ENCODE assay signal across 9 cellular contexts in genomic region chr17:59827721-59828477, GRCh38.
DNase-seq lines count a peak whose midpoint lies in the region; ATAC-seq, FAIRE-seq and TF ChIP-seq lines count a peak whose summit lies in the region.
"Had no signal": no experiment of that assay in that cellular context is flagged by ENCODE, and none has a peak within 500 bp of the region (broad histone marks: within the 10 kb centered on the region; RNA-seq: fewer than 3 reads in every experiment).

No MANE protein-coding gene starts in this region.

- peak overlapping the region; percentile 83 for H3K4me2 ChIP-seq in A549
- H3K4me2 ChIP-seq in mesenchymal stem cell (ENCODE audit: low read length, poor library complexity, severe bottlenecking) = no peak overlapping the region

- intact Hi-C loops in activated CD4-positive, alpha-beta memory T cell treated with anti-CD3 and anti-CD28 coated beads for 36 hours (cut with micrococcal nuclease) = loop anchor here (2.0 to 10.0 kb wide), 3 partner anchors 15 to 1496 kb away; no protein-coding TSS in a partner anchor

- peaks cover 2% of the 10 kb centered on the region for H3K79me1 ChIP-seq in mesenchymal stem cell (replicated peaks; ENCODE audit: low read length, poor library complexity, severe bottlenecking)

- no peaks in the 10 kb centered on the region for H3K9me3 ChIP-seq in A549
- H3K9me3 ChIP-seq in mesenchymal stem cell (ENCODE audit: control insufficient read depth, low read length) = no peaks in the 10 kb centered on the region
- no peaks in the 10 kb centered on the region for H3K9me3 ChIP-seq in endodermal cell (ENCODE audit: control insufficient read depth, low read length)

- TF ChIP-seq CTCF in A549 (IDR thresholded peaks at IDR 0.05) (no peak; the same call in 2 of the 3 replicates), endodermal cell (conservative IDR thresholded peaks at IDR 0.05) (no peak)

- peak in 1 of 2 experiments; percentile 89 for DNase-seq in A549 (ENCODE audit: low read depth in 1 of 2, low spot score in 1 of 2)
- no peak for DNase-seq in activated CD4-positive, alpha-beta memory T cell treated with anti-CD3 and anti-CD28 coated beads for 36 hours
- peak; percentile 33 for DNase-seq in mesenchymal stem cell
- no peak for DNase-seq in endodermal cell
- DNase-seq: NCI-H2029 treated with DMSO at 0.1 percent for 48 hours had no signal

- no peak for TF ChIP-seq POLR2A in A549 (IDR thresholded peaks at IDR 0.05; ENCODE audit: low read length)

- CTCF ChIA-PET in A549 (lab: Yijun Ruan, JAX) = interaction anchor here (0.5 to 6.9 kb wide), 16 partner anchors 9 to 81 kb away, joined by 3 to 57 read pairs (median 4); no protein-coding TSS in a partner anchor
- CTCF ChIA-PET in activated CD4-positive, alpha-beta memory T cell treated with anti-CD3 and anti-CD28 coated beads for 36 hours (lab: Charles Lee) = interaction anchor here (0.6 to 8.8 kb wide), 8 partner anchors 9 to 87 kb away, joined by 3 to 64 read pairs (median 5); no protein-coding TSS in a partner anchor

- peak overlapping the region; percentile 78 for H2AK5ac ChIP-seq in mesenchymal stem cell (ENCODE audit: low read length, severe bottlenecking)

- no peak overlapping the region for H3K14ac ChIP-seq in mesenchymal stem cell (ENCODE audit: low read length in 2 of 2)

- POLR2A ChIA-PET in A549 (lab: Yijun Ruan, JAX) = interaction anchor here (0.8 to 9.2 kb wide), 8 partner anchors 13 to 74 kb away, joined by 4 to 375 read pairs (median 12); no protein-coding TSS in a partner anchor
- POLR2A ChIA-PET in activated CD4-positive, alpha-beta memory T cell treated with anti-CD3 and anti-CD28 coated beads for 36 hours (lab: Charles Lee) = interaction anchor here (0.8 to 27.5 kb wide), 12 partner anchors 16 to 1496 kb away, joined by 3 to 1283 read pairs (median 4); partner anchors contain the start of genes PTRH2 and VMP1

- peaks cover 64% of the 10 kb centered on the region for H3K36me3 Mint-ChIP-seq in activated CD4-positive, alpha-beta memory T cell treated with anti-CD3 and anti-CD28 coated beads for 36 hours
- H3K36me3 Mint-ChIP-seq in endodermal cell (ENCODE audit: low read depth) = peaks cover 8% of the 10 kb centered on the region

- ATAC-seq in A549 (peak; percentile 9 to 11; a peak in 2 of 6 replicates), GM21786 (IDR thresholded peaks at IDR 0.05; ENCODE audit: unreplicated experiment) (peak; percentile 24), GM19452 (IDR thresholded peaks at IDR 0.05; ENCODE audit: unreplicated experiment) (no peak), HG03442 (IDR thresholded peaks at IDR 0.05; ENCODE audit: unreplicated experiment) (no peak), HG02973 (IDR thresholded peaks at IDR 0.05; ENCODE audit: unreplicated experiment) (no peak)

- H4K8ac ChIP-seq in mesenchymal stem cell (ENCODE audit: low read length) = peak overlapping the region; percentile 80

- WGBS in A549 (ENCODE audit: missing lambda C conversion rate) = 15% methylated on average over 5 of the region's 5 CpGs
- 62% methylated on average over 5 of the region's 5 CpGs for WGBS in mesenchymal stem cell
- 89 to 91% methylated on average over 4 to 5 of the region's 5 CpGs for WGBS in endodermal cell (ENCODE audit: insufficient coverage in 1 of 2, insufficient read length in 1 of 2), 2 experiments

- no peaks in the 10 kb centered on the region for H3K36me3 ChIP-seq in mesenchymal stem cell (ENCODE audit: control insufficient read depth in 1 of 2, insufficient read depth in 2 of 2, low read depth in 1 of 2, low read length in 2 of 2)
- no peaks in the 10 kb centered on the region for H3K36me3 ChIP-seq in endodermal cell (ENCODE audit: control insufficient read depth, insufficient read depth, low read length)

- TF ChIP-seq RAD21 in A549 (conservative IDR thresholded peaks at IDR 0.05 in 1 of 2, IDR thresholded peaks at IDR 0.05 in 1 of 2) = no peak; a peak in 1 of 5 replicates

- peak overlapping the region; percentile 37 to 89 for H2BK12ac ChIP-seq in mesenchymal stem cell (ENCODE audit: low read length in 2 of 2)

- no peaks in the 10 kb centered on the region for H3K9me3 Mint-ChIP-seq in activated CD4-positive, alpha-beta memory T cell treated with anti-CD3 and anti-CD28 coated beads for 36 hours
- no peaks in the 10 kb centered on the region for H3K9me3 Mint-ChIP-seq in endodermal cell

- peak; percentile 74 for FAIRE-seq in A549 (lab: Jason Lieb, UNC)

- H2BK120ac ChIP-seq in mesenchymal stem cell (ENCODE audit: low read depth, low read length) = peak overlapping the region; percentile 85

- peaks cover 77% of the 10 kb centered on the region for H3K4me1 ChIP-seq in A549
- H3K4me1 ChIP-seq in mesenchymal stem cell (ENCODE audit: control insufficient read depth, insufficient read depth, low read depth, low read length) = peaks cover 17% of the 10 kb centered on the region
- H3K4me1 ChIP-seq in endodermal cell (ENCODE audit: control insufficient read depth, insufficient read depth, low read length) = peaks cover 6% of the 10 kb centered on the region

- no peak for TF ChIP-seq EP300 in A549 (IDR thresholded peaks at IDR 0.05)

- H3K27ac Mint-ChIP-seq in activated CD4-positive, alpha-beta memory T cell treated with anti-CD3 and anti-CD28 coated beads for 36 hours = peak overlapping the region; percentile 100
- no peak overlapping the region for H3K27ac Mint-ChIP-seq in endodermal cell

- no peak overlapping the region for H3K23ac ChIP-seq in mesenchymal stem cell (ENCODE audit: low read length in 2 of 2)

- peaks cover 58% of the 10 kb centered on the region for H3K4me1 Mint-ChIP-seq in activated CD4-positive, alpha-beta memory T cell treated with anti-CD3 and anti-CD28 coated beads for 36 hours (ENCODE audit: low read depth)
- peaks cover 32% of the 10 kb centered on the region for H3K4me1 Mint-ChIP-seq in endodermal cell

- H3K4ac ChIP-seq in mesenchymal stem cell (ENCODE audit: low read depth in 1 of 2, low read length in 2 of 2) = peak overlapping the region in 1 of 2 experiments; percentile 71

- no peaks in the 10 kb centered on the region for H3K27me3 Mint-ChIP-seq in activated CD4-positive, alpha-beta memory T cell treated with anti-CD3 and anti-CD28 coated beads for 36 hours
- no peaks in the 10 kb centered on the region for H3K27me3 Mint-ChIP-seq in endodermal cell (ENCODE audit: insufficient read depth)

- H3K9ac ChIP-seq in mesenchymal stem cell (ENCODE audit: low read length) = peak overlapping the region; percentile 88
- no peak overlapping the region for H3K9ac ChIP-seq in endodermal cell (ENCODE audit: extremely low read depth, low read length, poor library complexity, severe bottlenecking)

- H3K4me3 ChIP-seq in A549 (peak overlapping the region; percentile 9; the same call in 2 of the 3 replicates), mesenchymal stem cell (ENCODE audit: insufficient read depth in 1 of 2, low read depth in 1 of 2, low read length in 2 of 2) (no peak overlapping the region), endodermal cell (ENCODE audit: low read length) (no peak overlapping the region)

- H3K27ac ChIP-seq in A549 = peak overlapping the region; percentile 96 to 97
- H3K27ac ChIP-seq in mesenchymal stem cell (ENCODE audit: low read length, poor library complexity, severe bottlenecking) = peak overlapping the region; percentile 97
- no peak overlapping the region for H3K27ac ChIP-seq in endodermal cell (ENCODE audit: low read depth, low read length)

- peak overlapping the region; percentile 79 for H3K4me3 Mint-ChIP-seq in activated CD4-positive, alpha-beta memory T cell treated with anti-CD3 and anti-CD28 coated beads for 36 hours
- no peak overlapping the region for H3K4me3 Mint-ChIP-seq in endodermal cell

- H3K18ac ChIP-seq in mesenchymal stem cell (ENCODE audit: low read depth in 1 of 2, low read length in 2 of 2) = peak overlapping the region; percentile 71 to 79

- H3K27me3 ChIP-seq in mesenchymal stem cell (ENCODE audit: control insufficient read depth in 1 of 2, insufficient read depth in 1 of 2, low read length in 2 of 2) = no peaks in the 10 kb centered on the region
- no peaks in the 10 kb centered on the region for H3K27me3 ChIP-seq in endodermal cell (ENCODE audit: control insufficient read depth, insufficient read depth, low read length, poor library complexity, severe bottlenecking)

- no peak overlapping the region for H2AFZ ChIP-seq in mesenchymal stem cell (ENCODE audit: low read depth, low read length)

- peak overlapping the region; percentile 76 for H2BK5ac ChIP-seq in mesenchymal stem cell (ENCODE audit: low read depth, low read length, poor library complexity, severe bottlenecking)

- peak overlapping the region; percentile 92 for H4K91ac ChIP-seq in mesenchymal stem cell (ENCODE audit: low read length)

- H2BK15ac ChIP-seq in mesenchymal stem cell (ENCODE audit: low read depth, poor library complexity, severe bottlenecking) = peak overlapping the region; percentile 83

TF ChIP-seq in A549, 52 proteins besides CTCF, POLR2A, EP300 and RAD21 (continues in another document):
- TF ChIP-seq KDM5A (IDR thresholded peaks at IDR 0.05) = no peak
- peak; percentile 91 for TF ChIP-seq TFCP2L1 (CRISPR knock-in tag; IDR thresholded peaks at IDR 0.05)
- TF ChIP-seq ELK1 (IDR thresholded peaks at IDR 0.05; ENCODE audit: low read depth, low read length) = no peak
- TF ChIP-seq EHMT2 (IDR thresholded peaks at IDR 0.05; ENCODE audit: low read depth) = no peak
- no peak for TF ChIP-seq CHD2 (IDR thresholded peaks at IDR 0.05; ENCODE audit: low read length, partially characterized antibody)
- TF ChIP-seq RFX5 (IDR thresholded peaks at IDR 0.05) = no peak
- TF ChIP-seq CBX8 (IDR thresholded peaks at IDR 0.05) = no peak
- no peak for TF ChIP-seq PHF8 (IDR thresholded peaks at IDR 0.05; ENCODE audit: borderline replicate concordance, low read depth)

Comparison
In these comparisons a context has a peak if more than half of its experiments do, and no peak if none do; other contexts are left out.
1. ATAC-seq: peak in A549 (2 of 2) and GM21786 (single experiment); none in GM19452 (single experiment), HG03442 (single experiment) and HG02973 (single experiment).